8 cellular contexts compared by ENCODE assay signal in genomic region chr6:150600302-150601017, GRCh38. TPM values are rescaled to one million over a fixed set of nuclear protein-coding genes. Genes with fewer than 3 reads are reported as not detected.
DNase-seq lines count a peak whose midpoint lies in the region; ATAC-seq and TF ChIP-seq lines count a peak whose summit lies in the region.

No MANE protein-coding gene starts in this region.

- H3K36me3 ChIP-seq in Peyer's patch = no peaks in the 10 kb centered on the region
- H3K36me3 ChIP-seq in thymus (ENCODE audit: control insufficient read depth, insufficient read depth) = no peaks in the 10 kb centered on the region

- ATAC-seq in GM19452 (IDR thresholded peaks at IDR 0.05; ENCODE audit: unreplicated experiment) = peak; percentile 73
- ATAC-seq in HG03565 (IDR thresholded peaks at IDR 0.05; ENCODE audit: unreplicated experiment) = peak; percentile 53
- peak; percentile 85 for ATAC-seq in foreskin keratinocyte

- H3K27me3 ChIP-seq in Peyer's patch = no peaks in the 10 kb centered on the region
- H3K27me3 ChIP-seq in foreskin keratinocyte = peaks cover 53% of the 10 kb centered on the region
- H3K27me3 ChIP-seq in thymus (ENCODE audit: control insufficient read depth, insufficient read depth) = no peaks in the 10 kb centered on the region

- TF ChIP-seq POLR2A in Peyer's patch (IDR thresholded peaks at IDR 0.05) = peak in 1 of 2 donors; percentile 25

- peak; percentile 82 for DNase-seq in COLO668 (lab: John Stamatoyannopoulos, UW; ENCODE audit: unreplicated experiment)
- DNase-seq in Peyer's patch = peak; percentile 81 to 92 (median 86)
- peak; percentile 84 for DNase-seq in activated effector memory CD4-positive, alpha-beta T cell treated with anti-CD3 and anti-CD28 coated beads, Interleukin-2, amount 50 U/mL, for 16 hours
- DNase-seq in foreskin keratinocyte = peak; percentile 55 to 81
- DNase-seq in non-pigmented ciliary epithelial cell (ENCODE audit: low read depth) = peak; percentile 19

- H3K9me3 ChIP-seq in Peyer's patch (no peaks in the 10 kb centered on the region), thymus (ENCODE audit: control insufficient read depth) (no peaks in the 10 kb centered on the region)

- H3K27ac ChIP-seq in Peyer's patch = peak overlapping the region; percentile 92 to 97 (median 97)
- peak overlapping the region; percentile 16 for H3K27ac ChIP-seq in foreskin keratinocyte
- H3K27ac ChIP-seq in thymus (ENCODE audit: low read depth) = peak overlapping the region; percentile 94

- TF ChIP-seq CTCF in Peyer's patch (IDR thresholded peaks at IDR 0.05) (peak; percentile 35 to 72 (median 62)), foreskin keratinocyte (conservative IDR thresholded peaks at IDR 0.05) (peak; percentile 66)

- WGBS in thymus = under 1% methylated on average over 69 of the region's 69 CpGs

- peak overlapping the region; percentile 66 to 94 (median 78) for H3K4me3 ChIP-seq in Peyer's patch
- H3K4me3 ChIP-seq in thymus (ENCODE audit: low read length) = peak overlapping the region; percentile 87

- H3K4me1 ChIP-seq in Peyer's patch (peaks cover 0 to 14% (median 1%) of the 10 kb centered on the region in 4 donors), foreskin keratinocyte (no peaks in the 10 kb centered on the region), thymus (ENCODE audit: control insufficient read depth, insufficient read depth, low read length) (peaks cover 32% of the 10 kb centered on the region)

RNA-seq across cellular contexts. Expression of gene PLEKHG1, which starts 0.8 kb away (rescaled TPM):
- total RNA-seq in Peyer's patch (100 to 1,000 TPM in 1 of 4 donors, 10 to 100 TPM in 3; 52.2 to 281 (median 64.6) TPM), foreskin keratinocyte (2.5 and 4.1 TPM in 2 replicates)
- polyA plus RNA-seq in foreskin keratinocyte (0.60 and 0.64 TPM in 2 replicates), thymus (10.0 TPM)

Comparison
In these comparisons a context has a peak if more than half of its experiments do, and no peak if none do; other contexts are left out.
1. Peak in every context shown above with its lines: DNase-seq, ATAC-seq, H3K4me3 ChIP-seq and H3K27ac ChIP-seq.
2. DNase-seq: peak in every context shown above with its lines; median percentile 86 in Peyer's patch; 84 in activated effector memory CD4-positive, alpha-beta T cell treated with anti-CD3 and anti-CD28 coated beads, Interleukin-2, amount 50 U/mL, for 16 hours; 82 in COLO668; 68 in foreskin keratinocyte; 19 in non-pigmented ciliary epithelial cell.
3. H3K27ac ChIP-seq: peak in every context shown above with its lines; median percentile 97 in Peyer's patch; 94 in thymus; 16 in foreskin keratinocyte.
4. RNA of gene PLEKHG1, which starts 0.8 kb away (total RNA-seq): 52.2 to 281 TPM in Peyer's patch; 2.5 to 4.1 TPM in foreskin keratinocyte; every median in the first group is over 10 times any median in the second.